Comparison of ENCODE assay signal across 8 cellular contexts in genomic region chr10:72334196-72334831, GRCh38. TPM values are rescaled to one million over a fixed set of nuclear protein-coding genes. Genes with fewer than 3 reads are reported as not detected.
A peak's percentile ranks its signal among the peaks of the same experiment; 100 is the strongest.
DNase-seq lines count a peak whose midpoint lies in the region; ATAC-seq, FAIRE-seq and TF ChIP-seq lines count a peak whose summit lies in the region.

No MANE protein-coding gene starts in this region.

- ATAC-seq in GM19438 (IDR thresholded peaks at IDR 0.05; ENCODE audit: low read depth, unreplicated experiment) (peak; percentile 4), HG03442 (IDR thresholded peaks at IDR 0.05; ENCODE audit: unreplicated experiment) (no peak), HG02840 (IDR thresholded peaks at IDR 0.05; ENCODE audit: low FRiP score, unreplicated experiment) (no peak), GM21526 (IDR thresholded peaks at IDR 0.05; ENCODE audit: low FRiP score, unreplicated experiment) (no peak)
- ATAC-seq in stimulated activated memory B cell treated with anti-CD40 and anti-IgM and Interleukin-4, amounts not matched to agents 10 μg/mL and 1 μg/mL and 100 μg/mL, for 72 hours = no peak

- H3K36me3 Mint-ChIP-seq in stimulated activated memory B cell treated with anti-CD40 and anti-IgM and Interleukin-4, amounts not matched to agents 10 μg/mL and 1 μg/mL and 100 μg/mL, for 72 hours = peaks cover 33% of the 10 kb centered on the region

- FAIRE-seq in keratinocyte (lab: Jason Lieb, UNC) = no peak

- H3K4me1 Mint-ChIP-seq in stimulated activated memory B cell treated with anti-CD40 and anti-IgM and Interleukin-4, amounts not matched to agents 10 μg/mL and 1 μg/mL and 100 μg/mL, for 72 hours = peaks cover 81% of the 10 kb centered on the region

- peaks cover 40% of the 10 kb centered on the region for H3K4me1 ChIP-seq in keratinocyte (ENCODE audit: control insufficient read depth, extremely low read depth, insufficient read depth, low read length)

- no peaks in the 10 kb centered on the region for H3K9me3 Mint-ChIP-seq in stimulated activated memory B cell treated with anti-CD40 and anti-IgM and Interleukin-4, amounts not matched to agents 10 μg/mL and 1 μg/mL and 100 μg/mL, for 72 hours

- dilution Hi-C loops in keratinocyte (cut with MboI; ENCODE audit: extremely low pct_ligation_motif_present, low sequenced_read_pairs) = no loop called here

- no peaks in the 10 kb centered on the region for H3K27me3 Mint-ChIP-seq in stimulated activated memory B cell treated with anti-CD40 and anti-IgM and Interleukin-4, amounts not matched to agents 10 μg/mL and 1 μg/mL and 100 μg/mL, for 72 hours

- H3K4me3 Mint-ChIP-seq in stimulated activated memory B cell treated with anti-CD40 and anti-IgM and Interleukin-4, amounts not matched to agents 10 μg/mL and 1 μg/mL and 100 μg/mL, for 72 hours = peak overlapping the region; percentile 67

- peaks cover 27 to 29% of the 10 kb centered on the region in 2 experiments for H3K36me3 ChIP-seq in keratinocyte (ENCODE audit: control insufficient read depth in 2 of 2, extremely low read depth in 1 of 2, insufficient read depth in 2 of 2, low read length in 2 of 2)

- H3K27me3 ChIP-seq in keratinocyte (ENCODE audit: control insufficient read depth, extremely low read depth, insufficient read depth, low read length) = no peaks in the 10 kb centered on the region

- H3K79me2 ChIP-seq in keratinocyte (ENCODE audit: control insufficient read depth, insufficient read depth, low read length) = no peaks in the 10 kb centered on the region

- H3K4me2 ChIP-seq in keratinocyte (ENCODE audit: control insufficient read depth, extremely low read depth, insufficient read depth, low read depth, low read length) = no peak overlapping the region

- TF ChIP-seq CTCF in keratinocyte (optimal IDR thresholded peaks at IDR 0.05 in 1 of 3, IDR thresholded peaks at IDR 0.05 in 1 of 3, conservative IDR thresholded peaks at IDR 0.05 in 1 of 3; ENCODE audit: extremely low read depth in 1 of 3, insufficient read depth in 2 of 3, low read length in 3 of 3) = no peak

- H3K27ac ChIP-seq in adipose tissue (ENCODE audit: low read depth, low read length) (peak overlapping the region; percentile 51), keratinocyte (ENCODE audit: control insufficient read depth, insufficient read depth, low read length) (peak overlapping the region; percentile 27)

- no peak overlapping the region for H2AFZ ChIP-seq in keratinocyte (ENCODE audit: control insufficient read depth, low read length)

- H3K9ac ChIP-seq in keratinocyte (ENCODE audit: control insufficient read depth, extremely low read depth, insufficient read depth, low read length) = no peak overlapping the region

- DNase-seq in NCI-H146 (lab: John Stamatoyannopoulos, UW) (peak; percentile 84), keratinocyte (ENCODE audit: low read depth, low spot score) (no peak)

- no peaks in the 10 kb centered on the region for H3K9me1 ChIP-seq in keratinocyte (ENCODE audit: control insufficient read depth, extremely low read depth, insufficient read depth, low read length)

- 53 to 60% (median 55%) methylated on average over 18 of the region's 18 CpGs for WGBS in adipose tissue, 3 donors

- H3K27ac Mint-ChIP-seq in stimulated activated memory B cell treated with anti-CD40 and anti-IgM and Interleukin-4, amounts not matched to agents 10 μg/mL and 1 μg/mL and 100 μg/mL, for 72 hours = peak overlapping the region; percentile 90

- H3K9me3 ChIP-seq in keratinocyte (ENCODE audit: control insufficient read depth, low read depth, low read length) = no peaks in the 10 kb centered on the region

- no peak overlapping the region for H3K4me3 ChIP-seq in keratinocyte (ENCODE audit: control insufficient read depth in 2 of 3, extremely low read depth in 1 of 3, insufficient read depth in 2 of 3, low read depth in 1 of 3, low read length in 3 of 3)

- no peaks in the 10 kb centered on the region for H4K20me1 ChIP-seq in keratinocyte (ENCODE audit: control insufficient read depth, extremely low read depth, insufficient read depth, low read length)

RNA-seq across cellular contexts. Expression of gene DNAJB12, which starts 20.4 kb away (rescaled TPM):
- polyA plus RNA-seq in adipose tissue (10 to 100 TPM; 14.4 to 32.7 (median 19.4) TPM), keratinocyte (11.5 to 19.3 TPM (median 12.0 TPM) in 3 replicates)
- 14.8 TPM for polyA plus RNA-seq in keratinocyte (2011; ENCODE audit: low read depth)
- polyA plus RNA-seq in keratinocyte (2011; cell fraction: cytosol; rRNA removed) = 11.5 and 14.9 TPM in 2 replicates
- polyA plus RNA-seq in keratinocyte (2011; cell fraction: nucleus; rRNA removed) = 32.1 and 39.9 TPM in 2 replicates
- polyA plus RNA-seq in keratinocyte (2012; ENCODE audit: low replicate concordance) = 16.2 and 23.3 TPM in 2 replicates
- polyA minus RNA-seq in keratinocyte = 11.2 to 31.7 TPM (median 11.8 TPM) in 3 replicates
- polyA minus RNA-seq in keratinocyte (2011; cell fraction: cytosol; rRNA and poly(A)+ RNA removed) = 12.5 TPM
- 19.3 and 20.3 TPM in 2 replicates for polyA minus RNA-seq in keratinocyte (2011; cell fraction: nucleus; rRNA and poly(A)+ RNA removed)
